8 cellular contexts compared by ENCODE assay signal in the genomic region with DNA sequence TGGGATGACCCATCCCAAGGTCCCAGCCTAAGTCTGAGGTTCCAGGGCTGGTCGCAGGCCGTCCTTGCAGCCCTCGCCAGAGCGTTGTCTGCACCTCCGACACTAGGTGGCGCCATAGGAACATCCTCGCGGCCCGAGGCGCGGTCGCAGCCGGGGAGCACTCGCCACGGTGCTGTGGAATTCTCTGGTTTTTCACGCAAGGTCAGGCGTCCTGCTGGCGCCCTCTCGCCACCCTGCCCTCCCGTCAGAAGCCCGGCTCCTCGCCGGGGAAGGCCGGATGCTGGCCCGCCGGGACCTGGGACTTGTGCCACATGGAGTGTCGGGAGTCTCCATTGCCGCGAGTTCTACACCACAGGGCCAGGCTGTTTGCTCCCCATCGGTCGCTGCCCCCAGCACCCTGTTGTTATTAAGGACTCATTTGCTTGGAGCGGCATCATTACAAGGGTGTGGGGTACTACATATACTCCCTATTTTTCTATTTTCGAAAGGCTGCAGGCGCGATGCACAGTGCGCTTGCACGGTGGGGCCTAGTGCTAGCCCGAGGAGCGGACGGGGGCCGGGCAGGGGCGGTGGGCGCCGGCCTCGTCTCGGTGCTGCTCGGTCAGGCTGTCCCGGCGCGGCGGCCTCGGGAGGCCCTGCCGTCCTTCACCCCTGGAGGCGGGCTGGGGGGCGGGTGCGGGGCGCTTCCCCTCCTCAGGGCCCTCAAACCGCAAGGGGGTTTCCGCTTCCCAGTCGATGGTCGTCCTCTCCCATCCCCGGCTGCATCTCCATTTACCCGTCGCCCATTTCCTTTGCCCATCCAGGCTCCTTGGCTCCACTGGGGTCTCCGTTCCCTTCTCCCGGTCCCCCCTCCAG.
DNase-seq lines count a peak whose midpoint lies in the region; ATAC-seq and TF ChIP-seq lines count a peak whose summit lies in the region.

No MANE protein-coding gene starts in this region.

- peaks cover 19% of the 10 kb centered on the region for H3K27me3 ChIP-seq in HUES48 (ENCODE audit: control insufficient read depth, insufficient read depth, low read length)
- peaks cover 13% of the 10 kb centered on the region for H3K27me3 ChIP-seq in neural progenitor cell
- H3K27me3 ChIP-seq in stomach smooth muscle (ENCODE audit: control insufficient read depth in 1 of 2, insufficient read depth in 2 of 2, low read length in 2 of 2), result peaks cover 0 to 2% of the 10 kb centered on the region in 2 donors

- H2AFZ ChIP-seq in neural progenitor cell (replicated peaks), result peak overlapping the region; percentile 99

- H3K4me3 Mint-ChIP-seq in neural progenitor cell, result peak overlapping the region; percentile 72

- ATAC-seq in GM21447 (IDR thresholded peaks at IDR 0.05; ENCODE audit: unreplicated experiment), result peak; percentile 96

- H3K27me3 Mint-ChIP-seq in neural progenitor cell (ENCODE audit: insufficient read depth, low read depth), result peaks cover 15% of the 10 kb centered on the region

- H3K9me3 ChIP-seq in HUES48 (ENCODE audit: control insufficient read depth, insufficient read depth, low read length) (no peaks in the 10 kb centered on the region), neural progenitor cell (ENCODE audit: low read depth) (no peaks in the 10 kb centered on the region), stomach smooth muscle (ENCODE audit: control insufficient read depth in 2 of 2, low read length in 2 of 2) (no peaks in the 10 kb centered on the region)

- H3K36me3 Mint-ChIP-seq in neural progenitor cell, result no peaks in the 10 kb centered on the region

- peaks cover 17% of the 10 kb centered on the region for H3K4me1 Mint-ChIP-seq in neural progenitor cell

- H3K9me3 Mint-ChIP-seq in neural progenitor cell, result no peaks in the 10 kb centered on the region

- peak; percentile 91 for TF ChIP-seq CTCF in fibroblast of villous mesenchyme (IDR thresholded peaks at IDR 0.05; ENCODE audit: insufficient read depth, low read depth, low read length)
- peak; percentile 92 for TF ChIP-seq CTCF in neural progenitor cell (IDR thresholded peaks at IDR 0.05)

- H3K27ac ChIP-seq in HUES48 (ENCODE audit: low read depth, low read length), result no peak overlapping the region
- no peak overlapping the region for H3K27ac ChIP-seq in neural progenitor cell
- no peak overlapping the region for H3K27ac ChIP-seq in stomach smooth muscle (ENCODE audit: low read length)

- no peaks in the 10 kb centered on the region for H3F3A ChIP-seq in neural progenitor cell (ENCODE audit: low read depth)

- H3K4me2 ChIP-seq in neural progenitor cell, result peak overlapping the region; percentile 74

- H3K27ac Mint-ChIP-seq in neural progenitor cell, result no peak overlapping the region

- H4K20me1 ChIP-seq in neural progenitor cell (ENCODE audit: low read depth), result no peaks in the 10 kb centered on the region

- DNase-seq in DMS79 (lab: John Stamatoyannopoulos, UW) (peak; percentile 41), RPMI8226 (peak; percentile 71), fibroblast of villous mesenchyme (ENCODE audit: low read depth) (peak; percentile 78), neural progenitor cell (ENCODE audit: low spot score) (peak; percentile 86)
- peak; percentile 56 for DNase-seq in activated effector memory CD4-positive, alpha-beta T cell treated with Interleukin-2 at 50 U/mL for 16 hours

- H3K9ac ChIP-seq in HUES48 (ENCODE audit: low read depth, low read length) (peak overlapping the region; percentile 62), neural progenitor cell (no peak overlapping the region), stomach smooth muscle (ENCODE audit: low read length in 2 of 2) (peak overlapping the region; percentile 66 to 69)

- no peaks in the 10 kb centered on the region for H3K79me2 ChIP-seq in neural progenitor cell (ENCODE audit: low read depth)

- H3K4me1 ChIP-seq in HUES48 (ENCODE audit: control insufficient read depth, insufficient read depth, low read length) (peaks cover 14% of the 10 kb centered on the region; the same call in 1 of the 2 replicates), neural progenitor cell (no peaks in the 10 kb centered on the region), stomach smooth muscle (ENCODE audit: control insufficient read depth, insufficient read depth, low read length) (peaks cover 16% of the 10 kb centered on the region)

- H3K4me3 ChIP-seq in HUES48 (ENCODE audit: low read depth, low read length) (peak overlapping the region; percentile 69), fibroblast of villous mesenchyme (ENCODE audit: low read depth, low read length) (peak overlapping the region; percentile 55), neural progenitor cell (peak overlapping the region; percentile 37), stomach smooth muscle (ENCODE audit: low read length in 2 of 2) (peak overlapping the region; percentile 77 to 79)

- H3K36me3 ChIP-seq in HUES48 (ENCODE audit: control insufficient read depth, insufficient read depth, low read length), result no peaks in the 10 kb centered on the region
- no peaks in the 10 kb centered on the region for H3K36me3 ChIP-seq in neural progenitor cell
- no peaks in the 10 kb centered on the region for H3K36me3 ChIP-seq in stomach smooth muscle (ENCODE audit: control insufficient read depth in 2 of 2, insufficient read depth in 2 of 2, low read length in 2 of 2)
